ENCODE assay signal across 8 cellular contexts in the genomic region with DNA sequence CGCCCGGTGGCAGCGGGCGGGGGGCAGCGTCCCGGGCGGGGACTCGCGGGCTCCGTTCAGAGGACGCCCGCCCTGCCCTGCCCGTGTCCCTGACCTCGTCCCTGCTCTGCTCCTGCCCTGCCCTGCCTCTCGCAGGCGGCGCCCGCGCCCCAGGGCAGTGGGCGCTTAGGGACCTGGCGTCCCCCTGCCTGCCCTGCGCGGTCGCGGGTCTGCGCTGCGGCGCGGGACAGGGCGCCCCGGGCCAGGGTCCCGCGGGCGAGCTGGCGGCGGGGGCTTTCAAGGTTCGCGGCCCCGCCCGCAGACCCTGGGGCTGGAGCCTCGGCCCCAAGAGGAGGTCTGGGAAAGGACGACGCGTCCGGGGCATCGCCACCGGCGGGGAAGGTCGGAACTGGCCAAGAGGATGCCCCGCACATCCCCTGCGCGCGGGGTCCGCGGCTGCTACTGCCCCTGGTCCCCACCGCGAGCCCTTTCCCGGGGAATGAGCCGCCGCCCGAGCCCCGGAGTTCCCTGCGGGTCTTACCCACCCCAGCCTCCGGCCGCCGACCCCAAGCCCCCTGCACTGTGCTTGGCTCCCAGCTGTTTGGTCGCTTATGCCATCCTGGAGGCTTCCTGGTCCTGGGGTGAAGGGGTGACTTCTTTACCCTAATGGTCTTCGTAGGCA. TPM values are rescaled to one million over a fixed set of nuclear protein-coding genes. Genes with fewer than 3 reads are reported as not detected.
DNase-seq lines count a peak whose midpoint lies in the region; ATAC-seq and FAIRE-seq lines count a peak whose summit lies in the region.

No MANE protein-coding gene starts in this region.

- peak overlapping the region; percentile 56 for H3K4me3 ChIP-seq in iPS-18c (ENCODE audit: insufficient read depth, low read depth, low read length)

- DNase-seq in activated T-cell treated with anti-CD3 and anti-CD28 coated beads, Interleukin-2, amount 50 U/mL, for 24 hours = peak; percentile 59
- no peak for DNase-seq in activated T-cell treated with anti-CD3 and anti-CD28 coated beads, Interleukin-2, amount 50 U/mL, for 1 hour
- DNase-seq in activated naive CD4-positive, alpha-beta T cell treated with anti-CD3 and anti-CD28 coated beads, Interleukin-2, amount 50 U/mL, for 72 hours (ENCODE audit: low spot score in 2 of 2) = no peak
- peak in 1 of 2 donors; percentile 64 for DNase-seq in stimulated activated effector memory CD8-positive, alpha-beta T cell treated with anti-CD3 and anti-CD28 coated beads, Interleukin-12 subunit alpha, Interleukin-12 subunit beta, amount 100 ng/mL, for 72 hours (ENCODE audit: low spot score in 2 of 2)
- DNase-seq in NCI-H2081 (lab: John Stamatoyannopoulos, UW) (no peak), RCC 7860 (ENCODE audit: low spot score) (no peak)

- no peaks in the 10 kb centered on the region for H3K27me3 Mint-ChIP-seq in activated T-cell treated with anti-CD3 and anti-CD28 coated beads, Interleukin-2, amount 50 U/mL, for 24 hours

- no peak for FAIRE-seq in RCC 7860 (lab: Jason Lieb, UNC)

- no peaks in the 10 kb centered on the region for H3K9me3 ChIP-seq in iPS-18c (ENCODE audit: control insufficient read depth, insufficient read depth, low read length)

- peaks cover 78% of the 10 kb centered on the region for H3K4me1 Mint-ChIP-seq in activated T-cell treated with anti-CD3 and anti-CD28 coated beads, Interleukin-2, amount 50 U/mL, for 24 hours (ENCODE audit: low read depth)
- H3K4me1 Mint-ChIP-seq in stimulated activated effector memory CD8-positive, alpha-beta T cell treated with anti-CD3 and anti-CD28 coated beads, Interleukin-12 subunit alpha, Interleukin-12 subunit beta, amount 100 ng/mL, for 72 hours = peaks cover 64% of the 10 kb centered on the region

- H3K9me3 Mint-ChIP-seq in activated T-cell treated with anti-CD3 and anti-CD28 coated beads, Interleukin-2, amount 50 U/mL, for 24 hours = no peaks in the 10 kb centered on the region
- H3K9me3 Mint-ChIP-seq in activated naive CD4-positive, alpha-beta T cell treated with anti-CD3 and anti-CD28 coated beads, Interleukin-2, amount 50 U/mL, for 72 hours = no peaks in the 10 kb centered on the region
- no peaks in the 10 kb centered on the region for H3K9me3 Mint-ChIP-seq in stimulated activated effector memory CD8-positive, alpha-beta T cell treated with anti-CD3 and anti-CD28 coated beads, Interleukin-12 subunit alpha, Interleukin-12 subunit beta, amount 100 ng/mL, for 72 hours

- H3K27ac Mint-ChIP-seq in activated T-cell treated with anti-CD3 and anti-CD28 coated beads, Interleukin-2, amount 50 U/mL, for 24 hours = peak overlapping the region; percentile 79
- H3K27ac Mint-ChIP-seq in activated naive CD4-positive, alpha-beta T cell treated with anti-CD3 and anti-CD28 coated beads, Interleukin-2, amount 50 U/mL, for 72 hours = peak overlapping the region; percentile 87 to 95
- peak overlapping the region; percentile 77 for H3K27ac Mint-ChIP-seq in stimulated activated effector memory CD8-positive, alpha-beta T cell treated with anti-CD3 and anti-CD28 coated beads, Interleukin-12 subunit alpha, Interleukin-12 subunit beta, amount 100 ng/mL, for 72 hours

- peaks cover 37% of the 10 kb centered on the region for H3K36me3 Mint-ChIP-seq in activated T-cell treated with anti-CD3 and anti-CD28 coated beads, Interleukin-2, amount 50 U/mL, for 24 hours (ENCODE audit: low read depth)
- peaks cover 20 to 32% of the 10 kb centered on the region in 2 donors for H3K36me3 Mint-ChIP-seq in activated naive CD4-positive, alpha-beta T cell treated with anti-CD3 and anti-CD28 coated beads, Interleukin-2, amount 50 U/mL, for 72 hours
- H3K36me3 Mint-ChIP-seq in stimulated activated effector memory CD8-positive, alpha-beta T cell treated with anti-CD3 and anti-CD28 coated beads, Interleukin-12 subunit alpha, Interleukin-12 subunit beta, amount 100 ng/mL, for 72 hours = peaks cover 8% of the 10 kb centered on the region

- H3K4me3 Mint-ChIP-seq in activated T-cell treated with anti-CD3 and anti-CD28 coated beads, Interleukin-2, amount 50 U/mL, for 24 hours = peak overlapping the region; percentile 79
- peak overlapping the region; percentile 76 for H3K4me3 Mint-ChIP-seq in stimulated activated effector memory CD8-positive, alpha-beta T cell treated with anti-CD3 and anti-CD28 coated beads, Interleukin-12 subunit alpha, Interleukin-12 subunit beta, amount 100 ng/mL, for 72 hours

- ATAC-seq in HG03175 (IDR thresholded peaks at IDR 0.05; ENCODE audit: unreplicated experiment) = peak; percentile 30
- ATAC-seq in activated naive CD4-positive, alpha-beta T cell treated with anti-CD3 and anti-CD28 coated beads, Interleukin-2, amount 50 U/mL, for 72 hours = peak; percentile 15 to 21
- ATAC-seq in stimulated activated effector memory CD8-positive, alpha-beta T cell treated with anti-CD3 and anti-CD28 coated beads, Interleukin-12 subunit alpha, Interleukin-12 subunit beta, amount 100 ng/mL, for 72 hours = peak; percentile 60

RNA-seq across cellular contexts. Expression of gene RNF144A, which starts 0.7 kb away (rescaled TPM):
- total RNA-seq in activated naive CD4-positive, alpha-beta T cell treated with anti-CD3 and anti-CD28 coated beads, Interleukin-2, amount 50 U/mL, for 72 hours = 10 to 100 TPM; 49.3 to 57.5 TPM

RNA-seq across cellular contexts. Expression of gene RSAD2, which starts 40.3 kb away (rescaled TPM):
- 10 to 100 TPM in 1 of 2 donors, 1 to 10 TPM in 1; 2.7 to 11.1 TPM for total RNA-seq in activated naive CD4-positive, alpha-beta T cell treated with anti-CD3 and anti-CD28 coated beads, Interleukin-2, amount 50 U/mL, for 72 hours

RNA-seq across cellular contexts. Expression of gene CMPK2, which starts 52.2 kb away (rescaled TPM):
- 10 to 100 TPM in 1 of 2 donors, 1 to 10 TPM in 1; 1.6 to 13.6 TPM for total RNA-seq in activated naive CD4-positive, alpha-beta T cell treated with anti-CD3 and anti-CD28 coated beads, Interleukin-2, amount 50 U/mL, for 72 hours
